Comparison of ENCODE assay signal across 2 cellular contexts in genomic region chr7:153109561-153109960, GRCh38.
"Had no signal": no experiment of that assay in that cellular context is flagged by ENCODE, and none has a peak within 500 bp of the region (broad histone marks: within the 10 kb centered on the region; RNA-seq: fewer than 3 reads in every experiment).

No MANE protein-coding gene starts in this region.

- DNase-seq: GDM1, GF-D8 had no signal
